ENCODE assay signal across 8 cellular contexts in genomic region chr1:161119017-161119378, GRCh38. TPM values are rescaled to one million over a fixed set of nuclear protein-coding genes. Genes with fewer than 3 reads are reported as not detected.
A peak's percentile ranks its signal among the peaks of the same experiment; 100 is the strongest.
DNase-seq lines count a peak whose midpoint lies in the region; ATAC-seq and TF ChIP-seq lines count a peak whose summit lies in the region.

No MANE protein-coding gene starts in this region.

- H3K27me3 Mint-ChIP-seq in effector memory CD8-positive, alpha-beta T cell, result no peaks in the 10 kb centered on the region
- H3K27me3 Mint-ChIP-seq in naive thymus-derived CD4-positive, alpha-beta T cell, result no peaks in the 10 kb centered on the region

- no peak for TF ChIP-seq POLR2A in Peyer's patch (IDR thresholded peaks at IDR 0.05)

- peak overlapping the region; percentile 96 to 97 for H3K4me3 Mint-ChIP-seq in effector memory CD8-positive, alpha-beta T cell
- H3K4me3 Mint-ChIP-seq in naive thymus-derived CD4-positive, alpha-beta T cell, result peak overlapping the region; percentile 92 to 99 (median 95)

- H3K9me3 ChIP-seq in Peyer's patch, result no peaks in the 10 kb centered on the region
- H3K9me3 ChIP-seq in naive thymus-derived CD4-positive, alpha-beta T cell (ENCODE audit: control insufficient read depth in 2 of 3, low read length in 3 of 3), result no peaks in the 10 kb centered on the region

- POLR2A ChIA-PET in naive thymus-derived CD4-positive, alpha-beta T cell (lab: Charles Lee), result interaction anchor here (0.7 to 3.3 kb wide), 6 partner anchors 10 to 83 kb away, joined by 3 to 24 read pairs (median 15); partner anchors contain the start of genes ARHGAP30, NDUFS2, PPOX and UFC1

- CTCF ChIA-PET in naive thymus-derived CD4-positive, alpha-beta T cell (lab: Charles Lee), result interaction anchor here (0.9 kb wide), 2 partner anchors 14 to 106 kb away, joined by 3 read pairs; partner anchors contain the start of gene TOMM40L

- peak overlapping the region; percentile 94 to 98 for H3K27ac Mint-ChIP-seq in effector memory CD8-positive, alpha-beta T cell
- H3K27ac Mint-ChIP-seq in naive thymus-derived CD4-positive, alpha-beta T cell, result peak overlapping the region; percentile 57 to 99 (median 93)

- ATAC-seq in effector memory CD8-positive, alpha-beta T cell (replicated peaks), result no peak
- ATAC-seq in naive thymus-derived CD4-positive, alpha-beta T cell, result no peak
- ATAC-seq in activated CD4-positive, CD25-positive, alpha-beta regulatory T cell treated with anti-CD3 and anti-CD28 coated beads, Interleukin-2, amount 50 U/mL, for 24 hours, result no peak

- peak; percentile 36 for DNase-seq in EH (ENCODE audit: low read depth)
- peak in 1 of 3 donors; percentile 62 for DNase-seq in Peyer's patch
- DNase-seq in effector memory CD8-positive, alpha-beta T cell, result no peak
- DNase-seq in naive thymus-derived CD4-positive, alpha-beta T cell, result peak in 1 of 9 donors; percentile 26
- DNase-seq in ureter (ENCODE audit: low spot score), result no peak
- DNase-seq in activated gamma-delta T cell (lab: John Stamatoyannopoulos, UW), result no peak
- DNase-seq in inferior parietal cortex (ENCODE audit: extremely low spot score), result no peak

- H3K9me3 Mint-ChIP-seq in effector memory CD8-positive, alpha-beta T cell, result no peaks in the 10 kb centered on the region
- H3K9me3 Mint-ChIP-seq in naive thymus-derived CD4-positive, alpha-beta T cell, result no peaks in the 10 kb centered on the region

- peaks cover 36 to 44% of the 10 kb centered on the region in 2 donors for H3K4me1 Mint-ChIP-seq in effector memory CD8-positive, alpha-beta T cell (ENCODE audit: low read depth in 2 of 2)
- peaks cover 37 to 72% (median 67%) of the 10 kb centered on the region in 7 donors for H3K4me1 Mint-ChIP-seq in naive thymus-derived CD4-positive, alpha-beta T cell

- H3K36me3 Mint-ChIP-seq in effector memory CD8-positive, alpha-beta T cell (ENCODE audit: insufficient read depth), result peaks cover 56% of the 10 kb centered on the region
- peaks cover 7 to 30% (median 12%) of the 10 kb centered on the region in 5 donors for H3K36me3 Mint-ChIP-seq in naive thymus-derived CD4-positive, alpha-beta T cell

- peaks cover 0 to 43% (median 0%) of the 10 kb centered on the region in 3 donors for H3K36me3 ChIP-seq in Peyer's patch
- peaks cover 4 to 45% (median 16%) of the 10 kb centered on the region in 3 experiments for H3K36me3 ChIP-seq in naive thymus-derived CD4-positive, alpha-beta T cell (ENCODE audit: control insufficient read depth in 2 of 3, insufficient read depth in 3 of 3, low read length in 3 of 3)

- H3K4me1 ChIP-seq in Peyer's patch, result peaks cover 11 to 55% (median 17%) of the 10 kb centered on the region in 4 donors
- peaks cover 31 to 35% of the 10 kb centered on the region in 2 donors for H3K4me1 ChIP-seq in naive thymus-derived CD4-positive, alpha-beta T cell (ENCODE audit: control insufficient read depth in 2 of 2, insufficient read depth in 2 of 2, low read length in 2 of 2)

- peak in 2 of 6 experiments; percentile 8 to 21 for TF ChIP-seq CTCF in Peyer's patch (IDR thresholded peaks at IDR 0.05)

- intact Hi-C loops in naive thymus-derived CD4-positive, alpha-beta T cell (cut with micrococcal nuclease), result loop anchor here (1.0 to 5.0 kb wide), 6 partner anchors 20 to 776 kb away; partner anchors contain the start of genes COPA (in 1 of the 2), KLHDC9 (in 1 of the 2), LY9 (in 1 of the 2) and NCSTN (in 1 of the 2)

- H3K27me3 ChIP-seq in Peyer's patch, result no peaks in the 10 kb centered on the region
- no peaks in the 10 kb centered on the region for H3K27me3 ChIP-seq in naive thymus-derived CD4-positive, alpha-beta T cell (ENCODE audit: control insufficient read depth in 2 of 2, insufficient read depth in 2 of 2, low read length in 2 of 2)

- peak overlapping the region; percentile 89 to 97 (median 93) for H3K27ac ChIP-seq in Peyer's patch
- H3K27ac ChIP-seq in naive thymus-derived CD4-positive, alpha-beta T cell (ENCODE audit: low read depth, low read length), result peak overlapping the region; percentile 92

- peak overlapping the region; percentile 65 to 83 (median 81) for H3K4me3 ChIP-seq in Peyer's patch
- no peak overlapping the region for H3K4me3 ChIP-seq in naive thymus-derived CD4-positive, alpha-beta T cell (ENCODE audit: low read length)

RNA-seq across cellular contexts. Expression of gene NIT1, which starts 1.1 kb away (rescaled TPM):
- total RNA-seq in Peyer's patch (100 to 1,000 TPM in 3 of 4 donors, 10 to 100 TPM in 1; 54.5 to 148 (median 120) TPM), ureter (34.7 TPM)
- total RNA-seq in naive thymus-derived CD4-positive, alpha-beta T cell, result 10 to 100 TPM; 23.3 to 49.6 (median 41.8) TPM
- 10 to 100 TPM; 14.1 to 28.4 TPM for polyA plus RNA-seq in naive thymus-derived CD4-positive, alpha-beta T cell

RNA-seq across cellular contexts. Expression of gene PFDN2, which starts 1.2 kb away (rescaled TPM):
- 10 to 100 TPM; 11.6 to 68.5 (median 15.2) TPM for total RNA-seq in Peyer's patch
- total RNA-seq in naive thymus-derived CD4-positive, alpha-beta T cell, result 10 to 100 TPM; 32.0 to 67.9 (median 34.0) TPM
- 10 to 100 TPM; 66.6 to 84.0 TPM for polyA plus RNA-seq in naive thymus-derived CD4-positive, alpha-beta T cell
- total RNA-seq in ureter, result 39.2 TPM

RNA-seq across cellular contexts. Expression of gene DEDD, which starts 13.5 kb away (rescaled TPM):
- 10 to 100 TPM; 23.0 to 48.7 (median 31.4) TPM for total RNA-seq in Peyer's patch
- 10 to 100 TPM; 34.3 to 43.0 (median 36.0) TPM for total RNA-seq in naive thymus-derived CD4-positive, alpha-beta T cell
- polyA plus RNA-seq in naive thymus-derived CD4-positive, alpha-beta T cell, result 10 to 100 TPM; 34.0 to 48.7 TPM
- total RNA-seq in ureter, result 34.0 TPM

RNA-seq across cellular contexts. Expression of gene KLHDC9, which starts 20.8 kb away (rescaled TPM):
- total RNA-seq in Peyer's patch, result 1 to 10 TPM in 3 of 4 donors, not detected in 1; 2.1 to 4.8 (median 2.4) TPM
- 1 to 10 TPM in 1 of 5 experiments, under 1 TPM in 1, not detected in 3; 0.40 to 1.1 TPM for total RNA-seq in naive thymus-derived CD4-positive, alpha-beta T cell
- polyA plus RNA-seq in naive thymus-derived CD4-positive, alpha-beta T cell, result under 1 TPM in 1 of 2 donors, not detected in 1; 0.74 TPM
- 13.0 TPM for total RNA-seq in ureter

RNA-seq across cellular contexts. Expression of gene NECTIN4, which starts 29.6 kb away (rescaled TPM):
- total RNA-seq in Peyer's patch, result 1 to 10 TPM in 3 of 4 donors, under 1 TPM in 1; 0.54 to 2.5 (median 1.6) TPM
- not detected for total RNA-seq in naive thymus-derived CD4-positive, alpha-beta T cell
- not detected for polyA plus RNA-seq in naive thymus-derived CD4-positive, alpha-beta T cell
- 75.6 TPM for total RNA-seq in ureter
